In genomic region chr2:36373149-36373880, GRCh38 we compare ENCODE assay signal across 13 cellular contexts. TPM values are rescaled to one million over a fixed set of nuclear protein-coding genes. Genes with fewer than 3 reads are reported as not detected.
A peak's percentile ranks its signal among the peaks of the same experiment; 100 is the strongest.
DNase-seq lines count a peak whose midpoint lies in the region; ATAC-seq and TF ChIP-seq lines count a peak whose summit lies in the region.
"Had no signal": no experiment of that assay in that cellular context is flagged by ENCODE, and none has a peak within 500 bp of the region (broad histone marks: within the 10 kb centered on the region; RNA-seq: fewer than 3 reads in every experiment).

No MANE protein-coding gene starts in this region.

- H3K36me3 Mint-ChIP-seq in GM23338 (ENCODE audit: low read depth), result no peaks in the 10 kb centered on the region; the same call in 2 of the 3 replicates
- no peaks in the 10 kb centered on the region for H3K36me3 Mint-ChIP-seq in activated T-helper 2 cell treated with anti-CD3 and anti-CD28 coated beads, Interferon-gamma antibody, Interleukin-2, Interleukin-4, amounts not matched to agents 10 μg/mL and 5 μg/mL and 100 μg/mL, durations not matched to agents 14 hours and 24 hours and 36 hours (ENCODE audit: low read depth)
- H3K36me3 Mint-ChIP-seq in T-helper 2 cell treated with Interferon-gamma antibody and Interleukin-4, amounts not matched to agents 5 μg/mL and 100 μg/mL, for 36 hours (ENCODE audit: low read depth), result no peaks in the 10 kb centered on the region

- no peaks in the 10 kb centered on the region for H3F3A ChIP-seq in GM23338 (replicated peaks; ENCODE audit: low read depth)

- peak overlapping the region; percentile 54 for H3K9ac ChIP-seq in skeletal muscle satellite cell (ENCODE audit: low read depth, low read length)

- no peaks in the 10 kb centered on the region; the same call in 1 of the 2 replicates for H4K20me1 ChIP-seq in GM23338 (replicated peaks; ENCODE audit: insufficient read depth)

- H3K27ac Mint-ChIP-seq in GM23338, result peak overlapping the region; percentile 23
- H3K27ac Mint-ChIP-seq in activated T-helper 2 cell treated with anti-CD3 and anti-CD28 coated beads, Interferon-gamma antibody, Interleukin-2, Interleukin-4, amounts not matched to agents 10 μg/mL and 5 μg/mL and 100 μg/mL, durations not matched to agents 14 hours and 24 hours and 36 hours, result no peak overlapping the region
- no peak overlapping the region for H3K27ac Mint-ChIP-seq in T-helper 2 cell treated with Interferon-gamma antibody and Interleukin-4, amounts not matched to agents 5 μg/mL and 100 μg/mL, for 36 hours

- H3K36me3 ChIP-seq in GM23338 (ENCODE audit: insufficient read depth) (no peaks in the 10 kb centered on the region), skeletal muscle satellite cell (ENCODE audit: insufficient read depth, low read length) (peaks cover 44% of the 10 kb centered on the region)
- H3K36me3 ChIP-seq: ovary had no signal

- no peak for ATAC-seq in GM23338
- no peak for ATAC-seq in HG02678 (IDR thresholded peaks at IDR 0.05; ENCODE audit: unreplicated experiment)

- no peak overlapping the region for H2AFZ ChIP-seq in GM23338

- no peaks in the 10 kb centered on the region for H3K9me2 ChIP-seq in GM23338 (ENCODE audit: insufficient read depth)

- H3K27me3 Mint-ChIP-seq in GM23338 (ENCODE audit: insufficient read depth, low read depth, poor library complexity), result peaks cover 3% of the 10 kb centered on the region
- peaks cover 5% of the 10 kb centered on the region for H3K27me3 Mint-ChIP-seq in activated T-helper 2 cell treated with anti-CD3 and anti-CD28 coated beads, Interferon-gamma antibody, Interleukin-2, Interleukin-4, amounts not matched to agents 10 μg/mL and 5 μg/mL and 100 μg/mL, durations not matched to agents 14 hours and 24 hours and 36 hours (ENCODE audit: low read depth)
- peaks cover 15% of the 10 kb centered on the region for H3K27me3 Mint-ChIP-seq in T-helper 2 cell treated with Interferon-gamma antibody and Interleukin-4, amounts not matched to agents 5 μg/mL and 100 μg/mL, for 36 hours (ENCODE audit: low read depth)

- H3K27me3 ChIP-seq in GM23338 (ENCODE audit: insufficient read depth) (no peaks in the 10 kb centered on the region), skeletal muscle satellite cell (ENCODE audit: control insufficient read depth, insufficient read depth, low read length) (no peaks in the 10 kb centered on the region)
- H3K27me3 ChIP-seq: ovary, testis had no signal

- TF ChIP-seq CTCF in GM23338 (conservative IDR thresholded peaks at IDR 0.05; ENCODE audit: low read depth in 2 of 2), result no peak
- no peak for TF ChIP-seq CTCF in RWPE1 (conservative IDR thresholded peaks at IDR 0.05; ENCODE audit: low read depth)
- no peak for TF ChIP-seq CTCF in fibroblast of villous mesenchyme (IDR thresholded peaks at IDR 0.05; ENCODE audit: insufficient read depth, low read depth, low read length)
- no peak for TF ChIP-seq CTCF in GM13976 (IDR thresholded peaks at IDR 0.05; ENCODE audit: borderline replicate concordance, control extremely low read depth, extremely low read depth, insufficient read depth, missing control alignments)

- H3K9me3 ChIP-seq in skeletal muscle satellite cell (replicated peaks; ENCODE audit: low read length), result no peaks in the 10 kb centered on the region
- H3K9me3 ChIP-seq: ovary, testis had no signal

- intact Hi-C loops in activated T-helper 2 cell treated with anti-CD3 and anti-CD28 coated beads, Interferon-gamma antibody, Interleukin-2, Interleukin-4, amounts not matched to agents 10 μg/mL and 5 μg/mL and 100 μg/mL, durations not matched to agents 14 hours and 24 hours and 36 hours (cut with micrococcal nuclease), result no loop called here

- POLR2A ChIA-PET in RWPE1 (lab: Yijun Ruan, JAX; ENCODE audit: low non-redundant PET), result no interaction called here

- H3K4me3 ChIP-seq in GM23338 (no peak overlapping the region), fibroblast of villous mesenchyme (ENCODE audit: low read depth, low read length) (no peak overlapping the region), skeletal muscle satellite cell (ENCODE audit: low read length) (peak overlapping the region; percentile 21)
- H3K4me3 ChIP-seq: ovary, testis had no signal

- no peak overlapping the region for H3K4me3 Mint-ChIP-seq in GM23338
- H3K4me3 Mint-ChIP-seq in activated T-helper 2 cell treated with anti-CD3 and anti-CD28 coated beads, Interferon-gamma antibody, Interleukin-2, Interleukin-4, amounts not matched to agents 10 μg/mL and 5 μg/mL and 100 μg/mL, durations not matched to agents 14 hours and 24 hours and 36 hours (ENCODE audit: low read depth), result no peak overlapping the region
- H3K4me3 Mint-ChIP-seq in T-helper 2 cell treated with Interferon-gamma antibody and Interleukin-4, amounts not matched to agents 5 μg/mL and 100 μg/mL, for 36 hours, result no peak overlapping the region

- in situ Hi-C loops in GM13976 (cut with MboI; ENCODE audit: low sequenced_read_pairs, unreplicated experiment), result no loop called here

- CTCF ChIA-PET in RWPE1 (lab: Yijun Ruan, JAX), result interaction anchor here (0.6 to 2.8 kb wide), 2 partner anchors 16 to 113 kb away, joined by 3 to 8 read pairs; no protein-coding TSS in a partner anchor

- peaks cover 96% of the 10 kb centered on the region for H3K4me1 Mint-ChIP-seq in GM23338
- peaks cover 19% of the 10 kb centered on the region for H3K4me1 Mint-ChIP-seq in activated T-helper 2 cell treated with anti-CD3 and anti-CD28 coated beads, Interferon-gamma antibody, Interleukin-2, Interleukin-4, amounts not matched to agents 10 μg/mL and 5 μg/mL and 100 μg/mL, durations not matched to agents 14 hours and 24 hours and 36 hours (ENCODE audit: low read depth)
- peaks cover 13% of the 10 kb centered on the region for H3K4me1 Mint-ChIP-seq in T-helper 2 cell treated with Interferon-gamma antibody and Interleukin-4, amounts not matched to agents 5 μg/mL and 100 μg/mL, for 36 hours (ENCODE audit: low read depth)

- no peaks in the 10 kb centered on the region for H3K9me3 Mint-ChIP-seq in GM23338
- H3K9me3 Mint-ChIP-seq in activated T-helper 2 cell treated with anti-CD3 and anti-CD28 coated beads, Interferon-gamma antibody, Interleukin-2, Interleukin-4, amounts not matched to agents 10 μg/mL and 5 μg/mL and 100 μg/mL, durations not matched to agents 14 hours and 24 hours and 36 hours, result no peaks in the 10 kb centered on the region
- no peaks in the 10 kb centered on the region for H3K9me3 Mint-ChIP-seq in T-helper 2 cell treated with Interferon-gamma antibody and Interleukin-4, amounts not matched to agents 5 μg/mL and 100 μg/mL, for 36 hours

- peaks cover 91% of the 10 kb centered on the region for H3K4me1 ChIP-seq in GM23338 (ENCODE audit: insufficient read depth)
- H3K4me1 ChIP-seq in skeletal muscle satellite cell (ENCODE audit: control insufficient read depth, insufficient read depth, low read length), result peaks cover 93% of the 10 kb centered on the region

- H3K4me2 ChIP-seq in GM23338 (0 out of 2 replicates have a peak overlapping the region, but pooled peaks have one; percentile 13), skeletal muscle satellite cell (ENCODE audit: low read length) (peak overlapping the region; percentile 53)

- DNase-seq in GM23338 (ENCODE audit: low spot score) (no peak), RWPE1 (ENCODE audit: low spot score) (no peak), fibroblast of villous mesenchyme (ENCODE audit: low read depth) (peak; percentile 75), GM13976 (ENCODE audit: low spot score) (no peak)
- no peak for DNase-seq in activated T-helper 2 cell treated with anti-CD3 and anti-CD28 coated beads, Interferon-gamma antibody, Interleukin-2, Interleukin-4, amounts not matched to agents 10 μg/mL and 5 μg/mL and 100 μg/mL, durations not matched to agents 14 hours and 24 hours and 36 hours (ENCODE audit: low spot score)
- DNase-seq in T-helper 2 cell treated with Interferon-gamma antibody and Interleukin-4, amounts not matched to agents 5 μg/mL and 100 μg/mL, for 36 hours (ENCODE audit: low spot score), result no peak
- DNase-seq: activated CD4-positive, CD25-positive, alpha-beta regulatory T cell treated with anti-CD3 and anti-CD28 coated beads, Interleukin-2, amount 50 U/mL, for 72 hours; effector CD8-positive, alpha-beta T cell; NCI-H1930; testis had no signal

- peak overlapping the region; percentile 18; the same call in 1 of the 2 replicates for H3K27ac ChIP-seq in GM23338 (ENCODE audit: low read depth)
- H3K27ac ChIP-seq in RWPE1, result peak overlapping the region; percentile 82
- H3K27ac ChIP-seq: ovary, testis had no signal

- peaks cover 98% of the 10 kb centered on the region for H3K79me2 ChIP-seq in GM23338 (replicated peaks; ENCODE audit: insufficient read depth)

TF ChIP-seq in GM23338, 12 proteins besides CTCF, POLR2A, EP300 and RAD21 (continues in another document):
- no peak for TF ChIP-seq STAT1 (IDR thresholded peaks at IDR 0.05; ENCODE audit: unreplicated experiment)
- TF ChIP-seq POLR2AphosphoS5 (IDR thresholded peaks at IDR 0.05; ENCODE audit: low read depth), result no peak
- TF ChIP-seq ZNF331 (CRISPR knock-in tag; IDR thresholded peaks at IDR 0.05; ENCODE audit: low read depth), result no peak
- TF ChIP-seq, protein P1, sequence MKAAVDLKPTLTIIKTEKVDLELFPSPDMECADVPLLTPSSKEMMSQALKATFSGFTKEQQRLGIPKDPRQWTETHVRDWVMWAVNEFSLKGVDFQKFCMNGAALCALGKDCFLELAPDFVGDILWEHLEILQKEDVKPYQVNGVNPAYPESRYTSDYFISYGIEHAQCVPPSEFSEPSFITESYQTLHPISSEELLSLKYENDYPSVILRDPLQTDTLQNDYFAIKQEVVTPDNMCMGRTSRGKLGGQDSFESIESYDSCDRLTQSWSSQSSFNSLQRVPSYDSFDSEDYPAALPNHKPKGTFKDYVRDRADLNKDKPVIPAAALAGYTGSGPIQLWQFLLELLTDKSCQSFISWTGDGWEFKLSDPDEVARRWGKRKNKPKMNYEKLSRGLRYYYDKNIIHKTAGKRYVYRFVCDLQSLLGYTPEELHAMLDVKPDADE (IDR thresholded peaks at IDR 0.05), result no peak
- no peak for TF ChIP-seq EZH2 (IDR thresholded peaks at IDR 0.05; ENCODE audit: low read depth, unreplicated experiment)
- TF ChIP-seq EZH2phosphoT487 (IDR thresholded peaks at IDR 0.05; ENCODE audit: unreplicated experiment), result no peak
- no peak for TF ChIP-seq JUNB (IDR thresholded peaks at IDR 0.05; ENCODE audit: unreplicated experiment)

RNA-seq across cellular contexts. Expression of gene CRIM1, which starts 17.7 kb away (rescaled TPM):
- total RNA-seq in GM23338 (2014; rRNA removed; shearing (Covaris generic)), result 30.9 and 36.4 TPM in 2 replicates
- 10.5 and 11.3 TPM in 2 replicates for polyA plus RNA-seq in GM23338 (2016; fragmentation: Nextera tagmentation; extraction: Ambion mirVana)
- total RNA-seq in fibroblast of villous mesenchyme, result 729 and 949 TPM in 2 replicates
- 101 and 124 TPM in 2 replicates for total RNA-seq in skeletal muscle satellite cell (2012; rRNA removed)
- 12.4 and 12.8 TPM in 2 replicates for total RNA-seq in activated T-helper 2 cell treated with anti-CD3 and anti-CD28 coated beads, Interferon-gamma antibody, Interleukin-2, Interleukin-4, amounts not matched to agents 10 μg/mL and 5 μg/mL and 100 μg/mL, durations not matched to agents 14 hours and 24 hours and 36 hours

Comparison
In these comparisons a context has a peak if more than half of its experiments do, and no peak if none do; other contexts are left out.
1. RNA of gene CRIM1, which starts 17.7 kb away (total RNA-seq): 729 to 949 TPM in fibroblast of villous mesenchyme; 30.9 to 36.4 TPM in GM23338 and 12.4 to 12.8 TPM in activated T-helper 2 cell treated with anti-CD3 and anti-CD28 coated beads, Interferon-gamma antibody, Interleukin-2, Interleukin-4, amounts not matched to agents 10 μg/mL and 5 μg/mL and 100 μg/mL, durations not matched to agents 14 hours and 24 hours and 36 hours; every median in the first group is over 10 times any median in the second.